In genomic region chr15:25545017-25545416, GRCh38 we compare ENCODE assay signal across 20 cellular contexts.
A peak's percentile ranks its signal among the peaks of the same experiment; 100 is the strongest.
DNase-seq lines count a peak whose midpoint lies in the region; ATAC-seq, FAIRE-seq and TF ChIP-seq lines count a peak whose summit lies in the region.
"Had no signal": no experiment of that assay in that cellular context is flagged by ENCODE, and none has a peak within 500 bp of the region (broad histone marks: within the 10 kb centered on the region; RNA-seq: fewer than 3 reads in every experiment).

No MANE protein-coding gene starts in this region.

- H3K27ac Mint-ChIP-seq in astrocyte (ENCODE audit: unreplicated experiment) (peak overlapping the region; percentile 21), nephron progenitor cell (no peak overlapping the region)
- H3K27ac Mint-ChIP-seq: activated naive CD8-positive, alpha-beta T cell treated with anti-CD3 and anti-CD28 coated beads, Interleukin-2, amount 10 ng/mL, durations not matched to agents 7 days and 5 days; progenitor cell of endocrine pancreas; WTC11 had no signal

- H3K27me3 ChIP-seq in astrocyte (ENCODE audit: insufficient read depth, low read length), result no peaks in the 10 kb centered on the region
- no peaks in the 10 kb centered on the region for H3K27me3 ChIP-seq in mesendoderm (ENCODE audit: insufficient read depth, low read length, poor library complexity)
- H3K27me3 ChIP-seq: hepatocyte had no signal

- no peak overlapping the region for H3K18ac ChIP-seq in mesendoderm (ENCODE audit: low read length)

- no peak overlapping the region for H2BK5ac ChIP-seq in mesendoderm (ENCODE audit: low read length)

- no peak for TF ChIP-seq CTCF in astrocyte (IDR thresholded peaks at IDR 0.05; ENCODE audit: insufficient read depth, low read depth, low read length)
- TF ChIP-seq CTCF in nephron progenitor cell (IDR thresholded peaks at IDR 0.05), result no peak

- no peaks in the 10 kb centered on the region for H3K9me3 Mint-ChIP-seq in astrocyte (ENCODE audit: unreplicated experiment)
- no peaks in the 10 kb centered on the region for H3K9me3 Mint-ChIP-seq in nephron progenitor cell
- H3K9me3 Mint-ChIP-seq: WTC11 had no signal

- no peak overlapping the region for H3K4ac ChIP-seq in mesendoderm (ENCODE audit: low read depth, low read length)

- H3K4me3 ChIP-seq in astrocyte (ENCODE audit: insufficient read depth, low read depth, low read length) (no peak overlapping the region), mesendoderm (ENCODE audit: low read length) (no peak overlapping the region)
- H3K4me3 ChIP-seq: hepatocyte, left ventricle myocardium inferior had no signal

- H3K4me1 Mint-ChIP-seq in astrocyte (ENCODE audit: low read depth, unreplicated experiment) (peaks cover 28% of the 10 kb centered on the region), nephron progenitor cell (peaks cover 12% of the 10 kb centered on the region)
- H3K4me1 Mint-ChIP-seq: activated naive CD8-positive, alpha-beta T cell treated with anti-CD3 and anti-CD28 coated beads, Interleukin-2, amount 10 ng/mL, durations not matched to agents 7 days and 5 days; naive B cell had no signal

- no peaks in the 10 kb centered on the region for H3K79me2 ChIP-seq in astrocyte (ENCODE audit: insufficient read depth, low read length)
- no peaks in the 10 kb centered on the region for H3K79me2 ChIP-seq in mesendoderm (ENCODE audit: control insufficient read depth, insufficient read depth, low read length)
- H3K79me2 ChIP-seq: hepatocyte had no signal

- intact Hi-C loops in left colon (cut with DNase I, micrococcal nuclease), result no loop called here

- peak; percentile 45 for FAIRE-seq in astrocyte (lab: Jason Lieb, UNC)
- FAIRE-seq: endothelial cell of umbilical vein had no signal

- peak overlapping the region; percentile 20 for H3K4me2 ChIP-seq in astrocyte (ENCODE audit: low read length)
- no peak overlapping the region for H3K4me2 ChIP-seq in mesendoderm (ENCODE audit: low read length)
- H3K4me2 ChIP-seq: hepatocyte had no signal

- H3K4me3 Mint-ChIP-seq in astrocyte (ENCODE audit: unreplicated experiment) (no peak overlapping the region), nephron progenitor cell (no peak overlapping the region)
- H3K4me3 Mint-ChIP-seq: activated naive CD8-positive, alpha-beta T cell treated with anti-CD3 and anti-CD28 coated beads, Interleukin-2, amount 10 ng/mL, durations not matched to agents 7 days and 5 days; naive B cell; WTC11 had no signal

- no peaks in the 10 kb centered on the region for H3K36me3 ChIP-seq in astrocyte (ENCODE audit: insufficient read depth, low read length)
- no peaks in the 10 kb centered on the region for H3K36me3 ChIP-seq in mesendoderm (ENCODE audit: control insufficient read depth, insufficient read depth, low read length)
- H3K36me3 ChIP-seq: left ventricle myocardium inferior had no signal

- no peak overlapping the region for H2BK15ac ChIP-seq in mesendoderm (replicated peaks; ENCODE audit: low read depth)

- no peak overlapping the region for H4K8ac ChIP-seq in mesendoderm (ENCODE audit: low read depth, low read length)

- no peak overlapping the region for H3K56ac ChIP-seq in mesendoderm (ENCODE audit: low read length)

- no peaks in the 10 kb centered on the region for H4K20me1 ChIP-seq in astrocyte (ENCODE audit: insufficient read depth, low read length)

- H3K79me1 ChIP-seq in mesendoderm (ENCODE audit: low read length), result no peaks in the 10 kb centered on the region

- ATAC-seq in GM18870 (IDR thresholded peaks at IDR 0.05; ENCODE audit: unreplicated experiment), result no peak
- ATAC-seq in left colon, result no peak
- ATAC-seq: WTC11 had no signal

- H3K27me3 Mint-ChIP-seq in astrocyte (ENCODE audit: low read depth, unreplicated experiment) (no peaks in the 10 kb centered on the region), nephron progenitor cell (ENCODE audit: low read depth, poor library complexity) (peaks cover 5% of the 10 kb centered on the region)
- H3K27me3 Mint-ChIP-seq: progenitor cell of endocrine pancreas had no signal

- DNase-seq in ACHN, result peak; percentile 42
- peak; percentile 65 for DNase-seq in GM03348 (ENCODE audit: low spot score)
- DNase-seq in astrocyte (ENCODE audit: low read depth), result peak; percentile 72
- peak; percentile 90 for DNase-seq in kidney glomerular epithelial cell (lab: John Stamatoyannopoulos, UW)
- DNase-seq in nephron progenitor cell, result no peak
- no peak for DNase-seq in left colon
- no peak for DNase-seq in mesendoderm
- DNase-seq: activated naive CD8-positive, alpha-beta T cell treated with anti-CD3 and anti-CD28 coated beads, Interleukin-2, amount 10 ng/mL, durations not matched to agents 7 days and 5 days; AML-193; Karpas-422; left ventricle myocardium inferior; naive B cell; NCI-H187; NCI-H524 treated with DMSO at 0.1 percent for 48 hours; stimulated activated CD8-positive, alpha-beta memory T cell treated with anti-CD3 and anti-CD28 coated beads, Interleukin-4, amount 100 ng/mL, for 48 hours had no signal

- no peak overlapping the region for H3K23ac ChIP-seq in mesendoderm (ENCODE audit: low read length)

- H4K5ac ChIP-seq in mesendoderm (ENCODE audit: low read length), result no peak overlapping the region

- H2BK120ac ChIP-seq in mesendoderm (ENCODE audit: low read depth, low read length), result no peak overlapping the region

- in situ Hi-C loops in ACHN (cut with HindIII; ENCODE audit: low pct_ligation_motif_present, low pct_unique_long_range_greater_than_20kb, low sequenced_read_pairs), result no loop called here

- H3K9me3 ChIP-seq in astrocyte (ENCODE audit: insufficient read depth, low read depth, low read length), result no peaks in the 10 kb centered on the region
- H3K9me3 ChIP-seq: left ventricle myocardium inferior had no signal

- no peak overlapping the region for H3K9ac ChIP-seq in astrocyte (ENCODE audit: low read length)
- no peak overlapping the region for H3K9ac ChIP-seq in mesendoderm (ENCODE audit: low read length)

- no peak overlapping the region for H2AK5ac ChIP-seq in mesendoderm (ENCODE audit: low read length)

- H3K27ac ChIP-seq in astrocyte (ENCODE audit: low read depth, low read length), result peak overlapping the region; percentile 32
- no peak overlapping the region for H3K27ac ChIP-seq in mesendoderm (ENCODE audit: low read depth, low read length)
- H3K27ac ChIP-seq: hepatocyte, left ventricle myocardium inferior had no signal

- H3K36me3 Mint-ChIP-seq in astrocyte (ENCODE audit: low read depth, unreplicated experiment) (no peaks in the 10 kb centered on the region), nephron progenitor cell (ENCODE audit: low read depth) (no peaks in the 10 kb centered on the region)
- H3K36me3 Mint-ChIP-seq: activated naive CD8-positive, alpha-beta T cell treated with anti-CD3 and anti-CD28 coated beads, Interleukin-2, amount 10 ng/mL, durations not matched to agents 7 days and 5 days; naive B cell; WTC11 had no signal

- H3K4me1 ChIP-seq in astrocyte (ENCODE audit: insufficient read depth, low read length) (peaks cover 6% of the 10 kb centered on the region), mesendoderm (ENCODE audit: control insufficient read depth, low read depth, low read length) (no peaks in the 10 kb centered on the region)

- no CpG with 5 or more reads among the region's 1 CpG for WGBS in mesendoderm (ENCODE audit: extremely low coverage, insufficient coverage, low lambda C conversion rate)

- no peak overlapping the region for H2AFZ ChIP-seq in astrocyte (ENCODE audit: low read depth, low read length)
- H2AFZ ChIP-seq: hepatocyte had no signal

Comparison
In these comparisons a context has a peak if more than half of its experiments do, and no peak if none do; other contexts are left out.
1. DNase-seq: peak in ACHN (single experiment), GM03348 (single experiment), astrocyte (single experiment) and kidney glomerular epithelial cell (single experiment); none in nephron progenitor cell (single experiment), left colon (0 of 2) and mesendoderm (single experiment).